In the genomic region with DNA sequence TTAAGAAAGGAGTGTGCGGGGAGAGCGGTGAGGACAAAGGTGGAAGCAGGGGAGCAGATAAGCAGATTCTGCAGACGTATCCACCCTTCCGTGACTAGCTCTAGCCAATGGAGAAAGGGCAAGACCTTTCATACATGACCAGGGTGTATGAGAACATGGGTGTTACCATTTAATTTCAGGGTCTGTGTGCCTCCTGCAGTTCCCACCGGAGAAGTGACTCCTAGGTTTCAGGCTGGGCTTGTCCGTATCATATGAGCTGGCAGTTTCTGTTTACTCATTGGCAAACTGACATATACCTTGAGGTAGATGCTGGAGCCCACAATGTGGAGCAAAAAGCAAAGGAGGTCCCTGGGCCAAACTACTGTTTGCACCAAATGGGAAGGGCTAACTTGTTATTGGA, we compare ENCODE assay signal across 13 cellular contexts. TPM values are rescaled to one million over a fixed set of nuclear protein-coding genes. Genes with fewer than 3 reads are reported as not detected.
DNase-seq lines count a peak whose midpoint lies in the region; ATAC-seq lines count a peak whose summit lies in the region.
"Had no signal": no experiment of that assay in that cellular context is flagged by ENCODE, and none has a peak within 500 bp of the region (broad histone marks: within the 10 kb centered on the region; RNA-seq: fewer than 3 reads in every experiment).

No MANE protein-coding gene starts in this region.

- H3K4me3 Mint-ChIP-seq in dendritic cell treated with granulocyte-macrophage colony-stimulating factor and Interleukin-4, amounts not matched to agents 40 ng/mL and 50 ng/mL, for 4 days: peak overlapping the region; percentile 10
- H3K4me3 Mint-ChIP-seq: brain; T-helper 1 cell treated with Interleukin-12 subunit alpha and Interleukin-12 subunit beta and Interleukin-4 antibody, amounts not matched to agents 30 μg/mL and 1 μg/mL, for 36 hours had no signal

- no peaks in the 10 kb centered on the region for H3K27me3 Mint-ChIP-seq in dendritic cell treated with granulocyte-macrophage colony-stimulating factor and Interleukin-4, amounts not matched to agents 40 ng/mL and 50 ng/mL, for 4 days

- H3K4me3 ChIP-seq in urinary bladder (ENCODE audit: low read depth, low read length): no peak overlapping the region

- intact Hi-C loops in dendritic cell treated with granulocyte-macrophage colony-stimulating factor and Interleukin-4, amounts not matched to agents 40 ng/mL and 50 ng/mL, for 4 days (cut with micrococcal nuclease): loop anchor here (5.0 kb wide), 1 partner anchor 36 kb away; no protein-coding TSS in a partner anchor

- ATAC-seq in activated naive CD4-positive, alpha-beta T cell treated with anti-CD3 and anti-CD28 coated beads, Interleukin-2, amount 50 U/mL, for 72 hours: peak; percentile 19 to 66
- ATAC-seq in HG03432 (IDR thresholded peaks at IDR 0.05; ENCODE audit: unreplicated experiment) (peak; percentile 39), GM21526 (IDR thresholded peaks at IDR 0.05; ENCODE audit: low FRiP score, unreplicated experiment) (no peak)

- H3K4me1 ChIP-seq in urinary bladder (ENCODE audit: insufficient read depth): no peaks in the 10 kb centered on the region

- peaks cover 0 to 10% of the 10 kb centered on the region in 2 donors for H3K36me3 Mint-ChIP-seq in activated naive CD4-positive, alpha-beta T cell treated with anti-CD3 and anti-CD28 coated beads, Interleukin-2, amount 50 U/mL, for 72 hours
- peaks cover 88% of the 10 kb centered on the region for H3K36me3 Mint-ChIP-seq in dendritic cell treated with granulocyte-macrophage colony-stimulating factor and Interleukin-4, amounts not matched to agents 40 ng/mL and 50 ng/mL, for 4 days (ENCODE audit: low read depth)
- H3K36me3 Mint-ChIP-seq: brain had no signal

- H3K27ac ChIP-seq in urinary bladder (ENCODE audit: low read depth): peak overlapping the region; percentile 41

- H3K36me3 ChIP-seq in urinary bladder (ENCODE audit: insufficient read depth): no peaks in the 10 kb centered on the region

- WGBS in urinary bladder: 77% methylated on average over 6 of the region's 6 CpGs

- H3K9me3 Mint-ChIP-seq in activated naive CD4-positive, alpha-beta T cell treated with anti-CD3 and anti-CD28 coated beads, Interleukin-2, amount 50 U/mL, for 72 hours: peaks cover 3 to 5% of the 10 kb centered on the region in 2 donors
- H3K9me3 Mint-ChIP-seq in dendritic cell treated with granulocyte-macrophage colony-stimulating factor and Interleukin-4, amounts not matched to agents 40 ng/mL and 50 ng/mL, for 4 days: no peaks in the 10 kb centered on the region

- H3K4me1 Mint-ChIP-seq in dendritic cell treated with granulocyte-macrophage colony-stimulating factor and Interleukin-4, amounts not matched to agents 40 ng/mL and 50 ng/mL, for 4 days (ENCODE audit: low read depth): peaks cover 86% of the 10 kb centered on the region

- no peak overlapping the region for H3K27ac Mint-ChIP-seq in activated naive CD4-positive, alpha-beta T cell treated with anti-CD3 and anti-CD28 coated beads, Interleukin-2, amount 50 U/mL, for 72 hours
- H3K27ac Mint-ChIP-seq in dendritic cell treated with granulocyte-macrophage colony-stimulating factor and Interleukin-4, amounts not matched to agents 40 ng/mL and 50 ng/mL, for 4 days: peak overlapping the region; percentile 85

- no peak for DNase-seq in activated naive CD4-positive, alpha-beta T cell treated with anti-CD3 and anti-CD28 coated beads, Interleukin-2, amount 50 U/mL, for 72 hours (ENCODE audit: low spot score in 2 of 2)
- DNase-seq in activated naive CD4-positive, alpha-beta T cell treated with anti-CD3 and anti-CD28 coated beads, Interleukin-2, amount 50 U/mL, for 16 hours: no peak
- DNase-seq in HK-2 (ENCODE audit: unreplicated experiment): no peak
- no peak for DNase-seq in HCEC 1CT
- DNase-seq: activated CD8-positive, alpha-beta memory T cell treated with anti-CD3 and anti-CD28 coated beads, Interleukin-2, amount 50 U/mL, for 48 hours; GF-D8; Kasumi-1 had no signal

RNA-seq across cellular contexts. Expression of a gene that starts 6.8 kb away (rescaled TPM):
- 1 to 10 TPM in 1 of 2 donors, under 1 TPM in 1; 0.59 to 3.3 TPM for total RNA-seq in activated naive CD4-positive, alpha-beta T cell treated with anti-CD3 and anti-CD28 coated beads, Interleukin-2, amount 50 U/mL, for 72 hours
- 18.6 TPM for total RNA-seq in urinary bladder
- polyA plus RNA-seq in urinary bladder: 7.6 TPM
